31 cellular contexts compared by ENCODE assay signal in genomic region chr5:28877050-28877449, GRCh38.
"Had no signal": no experiment of that assay in that cellular context is flagged by ENCODE, and none has a peak within 500 bp of the region (broad histone marks: within the 10 kb centered on the region; RNA-seq: fewer than 3 reads in every experiment).

No MANE protein-coding gene starts in this region.

- H3K79me2 ChIP-seq: parathyroid adenoma had no signal

- H3K4me2 ChIP-seq: neural progenitor cell, smooth muscle cell had no signal

- H3K27me3 Mint-ChIP-seq: progenitor cell of endocrine pancreas; stimulated activated memory B cell treated with anti-CD40 and anti-IgM and Interleukin-4, amounts not matched to agents 10 μg/mL and 1 μg/mL and 100 μg/mL, for 72 hours; stimulated activated naive CD8-positive, alpha-beta T cell treated with anti-CD3 and anti-CD28 coated beads, Interleukin-15, amount 100 ng/mL, for 72 hours; type B pancreatic cell had no signal

- H3K4me3 Mint-ChIP-seq: natural killer cell; nephron; neural progenitor cell; stimulated activated memory B cell treated with anti-CD40 and anti-IgM and Interleukin-4, amounts not matched to agents 10 μg/mL and 1 μg/mL and 100 μg/mL, for 72 hours; stimulated activated naive CD8-positive, alpha-beta T cell treated with anti-CD3 and anti-CD28 coated beads, Interleukin-15, amount 100 ng/mL, for 72 hours; type B pancreatic cell had no signal

- H3K4me1 ChIP-seq: neural progenitor cell, parathyroid adenoma, psoas muscle, spleen, suprapubic skin, testis, tibial artery, transverse colon, upper lobe of right lung, uterus had no signal

- H3K36me3 Mint-ChIP-seq: natural killer cell; neural progenitor cell; stimulated activated memory B cell treated with anti-CD40 and anti-IgM and Interleukin-4, amounts not matched to agents 10 μg/mL and 1 μg/mL and 100 μg/mL, for 72 hours; type B pancreatic cell had no signal

- DNase-seq: natural killer cell; occipital lobe; ovary; posterior cingulate gyrus; psoas muscle; right cardiac atrium; spleen; stimulated activated CD4-positive, alpha-beta T cell treated with anti-CD3 and anti-CD28 coated beads, Interleukin-12 subunit alpha, Interleukin-12 subunit beta, amount 100 ng/mL, for 4 hours; stimulated activated CD4-positive, alpha-beta T cell treated with anti-CD3 and anti-CD28 coated beads, Interleukin-1b, Interleukin-23, amount 100 ng/mL, for 48 hours; stimulated activated CD4-positive, alpha-beta T cell treated with anti-CD3 and anti-CD28 coated beads, Interleukin-4, amount 100 ng/mL, for 1 hour; stimulated activated CD4-positive, alpha-beta T cell treated with anti-CD3 and anti-CD28 coated beads, Interleukin-4, amount 100 ng/mL, for 4 hours; stimulated activated CD8-positive, alpha-beta memory T cell treated with anti-CD3 and anti-CD28 coated beads, Interleukin-4, amount 100 ng/mL, for 48 hours; stimulated activated naive CD4-positive, alpha-beta T cell; stimulated activated naive CD8-positive, alpha-beta T cell treated with anti-CD3 and anti-CD28 coated beads, Interleukin-15, amount 100 ng/mL, for 72 hours; stimulated activated naive CD8-positive, alpha-beta T cell treated with anti-CD3 and anti-CD28 coated beads, Interleukin-15, Interleukin-2, amounts not matched to agents 100 U/mL and 50 U/mL, for 24 hours; substantia nigra; testis; tibial artery; transverse colon; upper lobe of right lung; uterus had no signal

- H3K4me3 ChIP-seq: neural progenitor cell, ovary, psoas muscle, skin epidermis, smooth muscle cell, spleen, suprapubic skin, testis, tibial artery, transverse colon, upper lobe of right lung, uterus had no signal

- ATAC-seq: natural killer cell; psoas muscle; right cardiac atrium; sciatic nerve; stimulated activated memory B cell treated with anti-CD40 and anti-IgM and Interleukin-4, amounts not matched to agents 10 μg/mL and 1 μg/mL and 100 μg/mL, for 72 hours; stimulated activated naive CD8-positive, alpha-beta T cell treated with anti-CD3 and anti-CD28 coated beads, Interleukin-15, amount 100 ng/mL, for 72 hours; stimulated activated naive CD8-positive, alpha-beta T cell treated with anti-CD3 and anti-CD28 coated beads, Interleukin-15, Interleukin-2, amounts not matched to agents 100 U/mL and 50 U/mL, for 24 hours; upper lobe of right lung had no signal

- H3K4me1 Mint-ChIP-seq: natural killer cell; nephron; neural progenitor cell; stimulated activated memory B cell treated with anti-CD40 and anti-IgM and Interleukin-4, amounts not matched to agents 10 μg/mL and 1 μg/mL and 100 μg/mL, for 72 hours; stimulated activated naive CD8-positive, alpha-beta T cell treated with anti-CD3 and anti-CD28 coated beads, Interleukin-15, amount 100 ng/mL, for 72 hours had no signal

- H3K9ac ChIP-seq: neural progenitor cell, parathyroid adenoma had no signal

- H2AFZ ChIP-seq: neural progenitor cell, parathyroid adenoma had no signal

- H3K36me3 ChIP-seq: neural progenitor cell, ovary, spleen, suprapubic skin, tibial artery, transverse colon, upper lobe of right lung, uterus had no signal

- H3K27me3 ChIP-seq: neural progenitor cell, ovary, spleen, suprapubic skin, testis, tibial artery, transverse colon, upper lobe of right lung, uterus had no signal

- H3K27ac ChIP-seq: neural progenitor cell, ovary, parathyroid adenoma, psoas muscle, skin epidermis, spleen, suprapubic skin, testis, tibial artery, transverse colon, upper lobe of right lung, uterus had no signal

- H3K9me3 ChIP-seq: ovary, psoas muscle, suprapubic skin, testis, transverse colon, upper lobe of right lung, uterus had no signal

- H3K27ac Mint-ChIP-seq: natural killer cell; nephron; neural progenitor cell; progenitor cell of endocrine pancreas; stimulated activated memory B cell treated with anti-CD40 and anti-IgM and Interleukin-4, amounts not matched to agents 10 μg/mL and 1 μg/mL and 100 μg/mL, for 72 hours; stimulated activated naive CD8-positive, alpha-beta T cell treated with anti-CD3 and anti-CD28 coated beads, Interleukin-15, amount 100 ng/mL, for 72 hours; type B pancreatic cell had no signal

- H3K9me3 Mint-ChIP-seq: neural progenitor cell, type B pancreatic cell had no signal
